20 cellular contexts compared by ENCODE assay signal in the genomic region with DNA sequence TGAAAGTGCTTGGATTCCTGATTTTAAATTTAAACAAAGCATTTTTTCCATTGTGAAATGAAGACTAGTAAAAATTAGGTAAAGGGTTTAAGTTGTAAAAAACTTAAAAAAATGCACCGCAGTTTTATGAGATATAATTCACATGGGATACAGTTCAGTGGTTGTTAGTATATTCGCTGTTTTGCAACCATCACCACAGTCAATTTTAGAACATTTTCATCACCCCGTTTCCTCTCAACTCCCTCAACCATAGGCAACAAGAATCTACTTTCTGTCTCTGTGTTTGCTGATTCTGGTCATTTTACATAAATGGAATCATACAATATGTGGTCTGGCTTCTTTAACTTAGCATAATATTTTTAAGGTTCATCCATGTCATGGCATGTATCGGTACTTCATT. TPM values are rescaled to one million over a fixed set of nuclear protein-coding genes. Genes with fewer than 3 reads are reported as not detected.
DNase-seq lines count a peak whose midpoint lies in the region; ATAC-seq and TF ChIP-seq lines count a peak whose summit lies in the region.
"Had no signal": no experiment of that assay in that cellular context is flagged by ENCODE, and none has a peak within 500 bp of the region (broad histone marks: within the 10 kb centered on the region; RNA-seq: fewer than 3 reads in every experiment).

No MANE protein-coding gene starts in this region.

- H3K36me3 ChIP-seq in gastroesophageal sphincter (peaks cover 0 to under 1% of the 10 kb centered on the region in 2 donors), endodermal cell (ENCODE audit: control insufficient read depth, insufficient read depth, low read length) (peaks cover under 1% of the 10 kb centered on the region)
- H3K36me3 ChIP-seq: brain microvascular endothelial cell, tibial artery had no signal

- H3K27ac Mint-ChIP-seq in CD14-positive monocyte (peak overlapping the region; percentile 78 to 91 (median 90)), T-cell (peak overlapping the region in 1 of 2 donors; percentile 39), natural killer cell (peak overlapping the region; percentile 86 to 93), endodermal cell (no peak overlapping the region)
- H3K27ac Mint-ChIP-seq: activated CD4-positive, alpha-beta T cell treated with anti-CD3 and anti-CD28 coated beads, Interleukin-2, amount 10 ng/mL, durations not matched to agents 7 days and 5 days; GM23338 had no signal

- TF ChIP-seq EP300 in gastroesophageal sphincter (IDR thresholded peaks at IDR 0.05) = no peak

- no peak overlapping the region for H3K27ac ChIP-seq in gastroesophageal sphincter
- no peak overlapping the region for H3K27ac ChIP-seq in endodermal cell (ENCODE audit: low read depth, low read length)
- H3K27ac ChIP-seq: brain microvascular endothelial cell, foreskin keratinocyte, tibial artery had no signal

- in situ Hi-C loops in GM13977 (cut with MboI; ENCODE audit: low pct_unique_long_range_greater_than_20kb, low sequenced_read_pairs, unreplicated experiment) = no loop called here

- WGBS in gastroesophageal sphincter (ENCODE audit: low coverage in 1 of 2), 2 donors = 78 to 80% methylated on average over 4 of the region's 4 CpGs
- 90 to 95% methylated on average over 2 to 4 of the region's 4 CpGs for WGBS in endodermal cell (ENCODE audit: insufficient coverage in 1 of 2, insufficient read length in 1 of 2), 2 experiments

- DNase-seq in CD14-positive monocyte (ENCODE audit: low spot score) (no peak), GM13977 (ENCODE audit: low spot score) (peak; percentile 33), T-cell (no peak), natural killer cell (no peak), DMS114 treated with DMSO at 0.1 percent for 48 hours (lab: John Stamatoyannopoulos, UW; ENCODE audit: unreplicated experiment) (no peak), endodermal cell (no peak)
- no peak for DNase-seq in activated effector memory CD4-positive, alpha-beta T cell treated with Interleukin-2 at 50 U/mL for 16 hours
- DNase-seq: activated CD4-positive, alpha-beta T cell treated with anti-CD3 and anti-CD28 coated beads, Interleukin-2, amount 10 ng/mL, durations not matched to agents 7 days and 5 days; brain microvascular endothelial cell; effector CD4-positive, alpha-beta T cell; foreskin keratinocyte; mesenchymal stem cell; NCI-H1930; NCI-H524; RPMI8226; tibial artery had no signal

- H3K27me3 Mint-ChIP-seq in CD14-positive monocyte (ENCODE audit: low read depth in 3 of 3) (peaks cover 0 to 2% (median 0%) of the 10 kb centered on the region in 3 donors), T-cell (no peaks in the 10 kb centered on the region), natural killer cell (ENCODE audit: low read depth in 2 of 2) (no peaks in the 10 kb centered on the region), endodermal cell (ENCODE audit: insufficient read depth) (peaks cover 26% of the 10 kb centered on the region)
- H3K27me3 Mint-ChIP-seq: activated CD4-positive, alpha-beta T cell treated with anti-CD3 and anti-CD28 coated beads, Interleukin-2, amount 10 ng/mL, durations not matched to agents 7 days and 5 days had no signal

- no peaks in the 10 kb centered on the region for H3K9me3 Mint-ChIP-seq in CD14-positive monocyte
- no peaks in the 10 kb centered on the region for H3K9me3 Mint-ChIP-seq in T-cell
- H3K9me3 Mint-ChIP-seq in natural killer cell = no peaks in the 10 kb centered on the region
- H3K9me3 Mint-ChIP-seq in endodermal cell = no peaks in the 10 kb centered on the region
- H3K9me3 Mint-ChIP-seq: activated CD4-positive, alpha-beta T cell treated with anti-CD3 and anti-CD28 coated beads, Interleukin-2, amount 10 ng/mL, durations not matched to agents 7 days and 5 days; GM23338 had no signal

- H3K4me3 ChIP-seq in gastroesophageal sphincter (no peak overlapping the region), endodermal cell (ENCODE audit: low read length) (no peak overlapping the region)
- H3K4me3 ChIP-seq: GM23338, tibial artery had no signal

- peaks cover 0 to 53% (median 6%) of the 10 kb centered on the region in 3 donors for H3K4me1 ChIP-seq in gastroesophageal sphincter
- peaks cover 7% of the 10 kb centered on the region for H3K4me1 ChIP-seq in endodermal cell (ENCODE audit: control insufficient read depth, insufficient read depth, low read length)

- TF ChIP-seq POLR2A in gastroesophageal sphincter (IDR thresholded peaks at IDR 0.05) = no peak

- peak overlapping the region; percentile 42 to 89 for H3K4me3 Mint-ChIP-seq in CD14-positive monocyte
- H3K4me3 Mint-ChIP-seq in T-cell = peak overlapping the region; percentile 10 to 18 (median 17)
- peak overlapping the region; percentile 83 for H3K4me3 Mint-ChIP-seq in natural killer cell
- no peak overlapping the region for H3K4me3 Mint-ChIP-seq in endodermal cell
- H3K4me3 Mint-ChIP-seq: activated CD4-positive, alpha-beta T cell treated with anti-CD3 and anti-CD28 coated beads, Interleukin-2, amount 10 ng/mL, durations not matched to agents 7 days and 5 days; GM23338 had no signal

- no peaks in the 10 kb centered on the region for H3K9me3 ChIP-seq in gastroesophageal sphincter
- H3K9me3 ChIP-seq in endodermal cell (ENCODE audit: control insufficient read depth, low read length) = peaks cover under 1% of the 10 kb centered on the region
- H3K9me3 ChIP-seq: tibial artery had no signal

- ATAC-seq in T-cell (replicated peaks in 1 of 4) = no peak
- ATAC-seq in natural killer cell = peak; percentile 21 to 43 (median 38)
- ATAC-seq in gastroesophageal sphincter = no peak
- ATAC-seq: foreskin keratinocyte, GM23338 had no signal

- H3K36me3 Mint-ChIP-seq in CD14-positive monocyte (peaks cover 21 to 36% of the 10 kb centered on the region in 2 donors), T-cell (peaks cover 33% of the 10 kb centered on the region), natural killer cell (no peaks in the 10 kb centered on the region), endodermal cell (ENCODE audit: low read depth) (peaks cover 6% of the 10 kb centered on the region)

- peaks cover 70% of the 10 kb centered on the region for H3K4me1 Mint-ChIP-seq in CD14-positive monocyte
- peaks cover 72 to 74% (median 72%) of the 10 kb centered on the region in 3 donors for H3K4me1 Mint-ChIP-seq in T-cell
- H3K4me1 Mint-ChIP-seq in natural killer cell = peaks cover 80 to 86% of the 10 kb centered on the region in 2 donors
- peaks cover 40% of the 10 kb centered on the region for H3K4me1 Mint-ChIP-seq in endodermal cell

- H3K9ac ChIP-seq in endodermal cell (ENCODE audit: extremely low read depth, low read length, poor library complexity, severe bottlenecking) = no peak overlapping the region

- POLR2A ChIA-PET in T-cell (lab: Charles Lee) = no interaction called here

- intact Hi-C loops in CD14-positive monocyte (cut with micrococcal nuclease) (loop anchor here in 1 of 2 donors (5.0 kb wide), 1 partner anchor 281 kb away; no protein-coding TSS in a partner anchor), natural killer cell (cut with micrococcal nuclease) (loop anchor here (1.0 to 5.0 kb wide), 5 partner anchors 27 to 106 kb away; partner anchors contain the start of gene ATG16L1)

- H3K27me3 ChIP-seq in gastroesophageal sphincter = no peaks in the 10 kb centered on the region
- peaks cover 14% of the 10 kb centered on the region for H3K27me3 ChIP-seq in endodermal cell (ENCODE audit: control insufficient read depth, insufficient read depth, low read length, poor library complexity, severe bottlenecking)
- H3K27me3 ChIP-seq: brain microvascular endothelial cell, foreskin keratinocyte, tibial artery had no signal

- TF ChIP-seq CTCF in CD14-positive monocyte (IDR thresholded peaks at IDR 0.05) (no peak), GM13977 (IDR thresholded peaks at IDR 0.05; ENCODE audit: extremely low read depth, insufficient read depth, missing control alignments) (no peak), natural killer cell (IDR thresholded peaks at IDR 0.05) (no peak), gastroesophageal sphincter (IDR thresholded peaks at IDR 0.05) (no peak), endodermal cell (conservative IDR thresholded peaks at IDR 0.05) (no peak)

- CTCF ChIA-PET in T-cell (lab: Charles Lee) = interaction anchor here in 1 of 2 donors (0.9 to 2.1 kb wide), 3 partner anchors 15 to 90 kb away, joined by 3 to 4 read pairs (median 4); no protein-coding TSS in a partner anchor

RNA-seq across cellular contexts. Expression of gene DGKD, which starts 4.0 kb away (rescaled TPM):
- polyA plus RNA-seq in CD14-positive monocyte = 10 to 100 TPM; 14.5 to 16.6 TPM
- total RNA-seq in T-cell (100 to 1,000 TPM; 143 to 254 (median 163) TPM), natural killer cell (100 to 1,000 TPM; 299 to 456 (median 329) TPM), gastroesophageal sphincter (10 to 100 TPM in 3 of 4 donors, 1 to 10 TPM in 1; 9.1 to 21.9 (median 17.8) TPM), endodermal cell (10 to 100 TPM; 39.2 to 46.9 TPM)
- polyA plus RNA-seq in endodermal cell (2013, experiment 1 of 2) = 27.4 TPM
- 22.4 TPM for polyA plus RNA-seq in endodermal cell (2013, experiment 2 of 2)

RNA-seq across cellular contexts. Expression of gene SAG, which starts 50.7 kb away (rescaled TPM):
- under 1 TPM in 1 of 2 donors, not detected in 1; 0.87 TPM for polyA plus RNA-seq in CD14-positive monocyte
- total RNA-seq in T-cell (under 1 TPM in 2 of 5 donors, not detected in 3; 0.03 to 0.37 TPM), natural killer cell (under 1 TPM; 0.11 to 0.33 (median 0.12) TPM), gastroesophageal sphincter (1 to 10 TPM in 1 of 4 donors, not detected in 3; 1.5 TPM), endodermal cell (not detected)
- polyA plus RNA-seq in endodermal cell (2013, experiment 1 of 2) = not detected
- polyA plus RNA-seq in endodermal cell (2013, experiment 2 of 2) = not detected
- total RNA-seq: activated CD4-positive, alpha-beta T cell treated with anti-CD3 and anti-CD28 coated beads, Interleukin-2, amount 10 ng/mL, durations not matched to agents 7 days and 5 days; foreskin keratinocyte; GM23338; osteoblast had no signal
- polyA plus RNA-seq: BJ, foreskin keratinocyte, GM23338 had no signal

Comparison
In these comparisons a context has a peak if more than half of its experiments do, and no peak if none do; other contexts are left out.
1. ATAC-seq: peak in natural killer cell (3 of 3); none in T-cell (0 of 4) and gastroesophageal sphincter (single experiment).